Comparison of ENCODE assay signal across 1 cellular context in genomic region chr12:47793015-47793681, GRCh38.
A peak's percentile ranks its signal among the peaks of the same experiment; 100 is the strongest.
TF ChIP-seq lines count a peak whose summit lies in the region.

No MANE protein-coding gene starts in this region.

TF ChIP-seq in K562, 482 proteins besides CTCF, POLR2A, EP300 and RAD21:
- TF ChIP-seq POLR2G (IDR thresholded peaks at IDR 0.05; ENCODE audit: low read depth, low read length) (peak; percentile 66), RBM22 (IDR thresholded peaks at IDR 0.05; ENCODE audit: low read depth, low read length, poor library complexity, severe bottlenecking) (peak; percentile 82), CCAR2 (IDR thresholded peaks at IDR 0.05; ENCODE audit: low read depth, low read length) (no peak), ZNF512 (tag; IDR thresholded peaks at IDR 0.05) (no peak)
